ENCODE assay signal across 1 cellular context in genomic region chr17:75736173-75736835, GRCh38.
TF ChIP-seq lines count a peak whose summit lies in the region.

No MANE protein-coding gene starts in this region.

TF ChIP-seq in GM23338, 12 proteins besides CTCF, POLR2A, EP300 and RAD21 (continued from another document):
- no peak for TF ChIP-seq ZNF462 (CRISPR knock-in tag; IDR thresholded peaks at IDR 0.05)
- no peak for TF ChIP-seq STAT1 (IDR thresholded peaks at IDR 0.05; ENCODE audit: unreplicated experiment)
- no peak for TF ChIP-seq NANOG (IDR thresholded peaks at IDR 0.05; ENCODE audit: borderline replicate concordance)
- no peak for TF ChIP-seq POLR2AphosphoS5 (IDR thresholded peaks at IDR 0.05; ENCODE audit: low read depth)
- no peak for TF ChIP-seq ETS1 (IDR thresholded peaks at IDR 0.05)
- TF ChIP-seq ZNF114 (CRISPR knock-in tag; IDR thresholded peaks at IDR 0.05): no peak
- TF ChIP-seq EZH2 (IDR thresholded peaks at IDR 0.05; ENCODE audit: low read depth, unreplicated experiment): no peak
- no peak for TF ChIP-seq REST (IDR thresholded peaks at IDR 0.05; ENCODE audit: unreplicated experiment)
- TF ChIP-seq CREB1 (CRISPR knock-in tag; IDR thresholded peaks at IDR 0.05; ENCODE audit: low read depth): no peak
- TF ChIP-seq JUNB (IDR thresholded peaks at IDR 0.05; ENCODE audit: unreplicated experiment): no peak
- no peak for TF ChIP-seq ZNF331 (CRISPR knock-in tag; IDR thresholded peaks at IDR 0.05; ENCODE audit: low read depth)
